1 cellular context compared by ENCODE assay signal in the genomic region with DNA sequence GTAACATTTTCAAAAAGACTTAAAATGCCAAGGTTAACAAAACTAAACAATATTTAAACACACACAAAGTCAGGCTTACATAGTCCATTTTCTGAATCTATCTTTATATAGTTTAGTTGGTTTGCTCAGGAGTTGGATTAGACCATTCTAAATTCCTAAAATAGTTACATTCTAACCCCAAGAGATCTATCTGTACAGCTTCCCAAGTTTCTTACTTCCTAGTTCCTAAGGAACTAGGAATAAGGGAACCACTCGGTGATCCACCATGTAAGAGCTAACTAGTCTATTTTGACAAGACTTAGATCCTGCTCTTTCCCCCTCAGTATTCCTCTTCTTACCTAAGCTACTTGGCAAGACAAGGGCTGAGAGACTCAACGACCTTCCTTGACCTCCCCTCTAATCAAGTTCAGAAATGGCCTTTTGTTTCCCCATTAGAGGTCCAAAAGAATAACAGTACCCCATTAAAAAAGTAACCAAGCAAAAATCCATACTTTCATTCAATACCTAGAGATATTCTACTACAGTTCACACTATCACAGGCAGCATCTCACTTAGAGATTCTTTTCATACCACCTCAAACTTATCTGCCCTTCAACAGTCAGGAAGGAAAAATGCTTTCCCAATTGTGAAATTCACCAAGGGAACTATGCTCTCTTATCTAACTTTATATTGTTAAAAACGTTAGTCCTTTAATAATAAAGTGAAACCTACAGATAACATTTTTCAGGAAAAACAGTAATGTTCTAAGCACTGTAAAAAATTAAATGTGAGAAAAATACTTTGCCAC.
TF ChIP-seq lines count a peak whose summit lies in the region.

No MANE protein-coding gene starts in this region.

TF ChIP-seq in HepG2, 621 proteins besides CTCF, POLR2A, EP300 and RAD21 (continued from another document):
- TF ChIP-seq, protein P1, sequence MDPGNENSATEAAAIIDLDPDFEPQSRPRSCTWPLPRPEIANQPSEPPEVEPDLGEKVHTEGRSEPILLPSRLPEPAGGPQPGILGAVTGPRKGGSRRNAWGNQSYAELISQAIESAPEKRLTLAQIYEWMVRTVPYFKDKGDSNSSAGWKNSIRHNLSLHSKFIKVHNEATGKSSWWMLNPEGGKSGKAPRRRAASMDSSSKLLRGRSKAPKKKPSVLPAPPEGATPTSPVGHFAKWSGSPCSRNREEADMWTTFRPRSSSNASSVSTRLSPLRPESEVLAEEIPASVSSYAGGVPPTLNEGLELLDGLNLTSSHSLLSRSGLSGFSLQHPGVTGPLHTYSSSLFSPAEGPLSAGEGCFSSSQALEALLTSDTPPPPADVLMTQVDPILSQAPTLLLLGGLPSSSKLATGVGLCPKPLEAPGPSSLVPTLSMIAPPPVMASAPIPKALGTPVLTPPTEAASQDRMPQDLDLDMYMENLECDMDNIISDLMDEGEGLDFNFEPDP (CRISPR knock-in tag; conservative IDR thresholded peaks at IDR 0.05) = no peak
- TF ChIP-seq GPN1 (CRISPR knock-in tag; IDR thresholded peaks at IDR 0.05; ENCODE audit: borderline replicate concordance) (no peak), ARHGAP35 (CRISPR knock-in tag; IDR thresholded peaks at IDR 0.05; ENCODE audit: borderline replicate concordance) (no peak), ZNF549 (CRISPR knock-in tag; IDR thresholded peaks at IDR 0.05) (no peak)
